In genomic region chr12:127619869-127620769, GRCh38 we compare ENCODE assay signal across 1 cellular context.
TF ChIP-seq lines count a peak whose summit lies in the region.

No MANE protein-coding gene starts in this region.

TF ChIP-seq in GM23338, 12 proteins besides CTCF, POLR2A, EP300 and RAD21 (continued from another document):
- TF ChIP-seq ETS1 (IDR thresholded peaks at IDR 0.05) (no peak), EZH2 (IDR thresholded peaks at IDR 0.05; ENCODE audit: low read depth, unreplicated experiment) (no peak), NANOG (IDR thresholded peaks at IDR 0.05; ENCODE audit: borderline replicate concordance) (no peak), REST (IDR thresholded peaks at IDR 0.05; ENCODE audit: unreplicated experiment) (no peak), EZH2phosphoT487 (IDR thresholded peaks at IDR 0.05; ENCODE audit: unreplicated experiment) (no peak), ZNF331 (CRISPR knock-in tag; IDR thresholded peaks at IDR 0.05; ENCODE audit: low read depth) (no peak), JUNB (IDR thresholded peaks at IDR 0.05; ENCODE audit: unreplicated experiment) (no peak), POLR2AphosphoS5 (IDR thresholded peaks at IDR 0.05; ENCODE audit: low read depth) (no peak)
